Comparison of ENCODE assay signal across 1 cellular context in genomic region chr18:10476430-10476829, GRCh38.
A peak's percentile ranks its signal among the peaks of the same experiment; 100 is the strongest.
TF ChIP-seq lines count a peak whose summit lies in the region.

No MANE protein-coding gene starts in this region.

TF ChIP-seq in HEK293, 187 proteins besides CTCF, POLR2A, EP300 and RAD21 (continued from another document):
- TF ChIP-seq GLIS1 (tag by site-specific recombination; IDR thresholded peaks at IDR 0.05), result 0 out of 2 replicates have a peak, but pooled peaks have one; percentile 9
- TF ChIP-seq ZNF394 (tag by site-specific recombination; IDR thresholded peaks at IDR 0.05; ENCODE audit: borderline replicate concordance), result 0 out of 2 replicates have a peak, but pooled peaks have one; percentile 36
- TF ChIP-seq GLI4 (tag by site-specific recombination; IDR thresholded peaks at IDR 0.05), result no peak
TF ChIP-seq in HEK293: peak in this region for 6.
